In the genomic region with DNA sequence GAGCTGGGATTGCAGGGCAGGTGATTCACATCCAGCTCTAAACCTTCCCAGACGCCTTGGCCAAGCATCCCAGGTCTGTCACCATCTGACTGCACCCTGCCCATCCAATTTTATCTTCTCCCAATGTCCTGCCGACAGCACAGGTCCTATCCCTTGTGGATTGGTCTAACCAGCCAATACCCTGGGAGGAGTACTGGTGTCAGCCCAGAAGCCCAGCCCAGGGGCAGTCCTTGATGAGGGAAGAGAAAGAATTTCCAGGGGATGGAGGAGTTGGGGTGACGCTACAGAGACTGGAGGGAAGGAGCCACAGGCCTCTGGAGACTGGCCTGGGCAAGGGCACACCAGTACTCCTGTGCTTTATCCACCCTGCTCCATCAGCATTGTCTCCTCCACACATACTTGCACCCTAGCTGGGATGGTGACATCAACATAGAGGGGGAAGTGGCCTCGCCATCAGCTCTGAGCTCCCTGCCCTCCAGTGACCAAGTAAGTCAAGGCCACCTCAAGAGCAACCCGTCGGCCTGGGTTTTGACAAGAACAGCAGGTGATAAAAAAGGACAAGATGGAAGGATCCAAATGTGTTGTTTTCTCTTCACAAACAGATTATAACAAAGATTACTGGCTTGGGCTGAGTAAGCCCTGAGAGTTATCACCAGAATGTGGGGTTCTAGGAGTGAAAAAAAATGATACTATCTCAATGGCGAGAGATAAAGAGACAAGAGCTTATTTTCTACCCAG, we compare ENCODE assay signal across 1 cellular context.
TF ChIP-seq lines count a peak whose summit lies in the region.

No MANE protein-coding gene starts in this region.

TF ChIP-seq in GM23338, 12 proteins besides CTCF, POLR2A, EP300 and RAD21 (continued from another document):
- TF ChIP-seq, protein P1, sequence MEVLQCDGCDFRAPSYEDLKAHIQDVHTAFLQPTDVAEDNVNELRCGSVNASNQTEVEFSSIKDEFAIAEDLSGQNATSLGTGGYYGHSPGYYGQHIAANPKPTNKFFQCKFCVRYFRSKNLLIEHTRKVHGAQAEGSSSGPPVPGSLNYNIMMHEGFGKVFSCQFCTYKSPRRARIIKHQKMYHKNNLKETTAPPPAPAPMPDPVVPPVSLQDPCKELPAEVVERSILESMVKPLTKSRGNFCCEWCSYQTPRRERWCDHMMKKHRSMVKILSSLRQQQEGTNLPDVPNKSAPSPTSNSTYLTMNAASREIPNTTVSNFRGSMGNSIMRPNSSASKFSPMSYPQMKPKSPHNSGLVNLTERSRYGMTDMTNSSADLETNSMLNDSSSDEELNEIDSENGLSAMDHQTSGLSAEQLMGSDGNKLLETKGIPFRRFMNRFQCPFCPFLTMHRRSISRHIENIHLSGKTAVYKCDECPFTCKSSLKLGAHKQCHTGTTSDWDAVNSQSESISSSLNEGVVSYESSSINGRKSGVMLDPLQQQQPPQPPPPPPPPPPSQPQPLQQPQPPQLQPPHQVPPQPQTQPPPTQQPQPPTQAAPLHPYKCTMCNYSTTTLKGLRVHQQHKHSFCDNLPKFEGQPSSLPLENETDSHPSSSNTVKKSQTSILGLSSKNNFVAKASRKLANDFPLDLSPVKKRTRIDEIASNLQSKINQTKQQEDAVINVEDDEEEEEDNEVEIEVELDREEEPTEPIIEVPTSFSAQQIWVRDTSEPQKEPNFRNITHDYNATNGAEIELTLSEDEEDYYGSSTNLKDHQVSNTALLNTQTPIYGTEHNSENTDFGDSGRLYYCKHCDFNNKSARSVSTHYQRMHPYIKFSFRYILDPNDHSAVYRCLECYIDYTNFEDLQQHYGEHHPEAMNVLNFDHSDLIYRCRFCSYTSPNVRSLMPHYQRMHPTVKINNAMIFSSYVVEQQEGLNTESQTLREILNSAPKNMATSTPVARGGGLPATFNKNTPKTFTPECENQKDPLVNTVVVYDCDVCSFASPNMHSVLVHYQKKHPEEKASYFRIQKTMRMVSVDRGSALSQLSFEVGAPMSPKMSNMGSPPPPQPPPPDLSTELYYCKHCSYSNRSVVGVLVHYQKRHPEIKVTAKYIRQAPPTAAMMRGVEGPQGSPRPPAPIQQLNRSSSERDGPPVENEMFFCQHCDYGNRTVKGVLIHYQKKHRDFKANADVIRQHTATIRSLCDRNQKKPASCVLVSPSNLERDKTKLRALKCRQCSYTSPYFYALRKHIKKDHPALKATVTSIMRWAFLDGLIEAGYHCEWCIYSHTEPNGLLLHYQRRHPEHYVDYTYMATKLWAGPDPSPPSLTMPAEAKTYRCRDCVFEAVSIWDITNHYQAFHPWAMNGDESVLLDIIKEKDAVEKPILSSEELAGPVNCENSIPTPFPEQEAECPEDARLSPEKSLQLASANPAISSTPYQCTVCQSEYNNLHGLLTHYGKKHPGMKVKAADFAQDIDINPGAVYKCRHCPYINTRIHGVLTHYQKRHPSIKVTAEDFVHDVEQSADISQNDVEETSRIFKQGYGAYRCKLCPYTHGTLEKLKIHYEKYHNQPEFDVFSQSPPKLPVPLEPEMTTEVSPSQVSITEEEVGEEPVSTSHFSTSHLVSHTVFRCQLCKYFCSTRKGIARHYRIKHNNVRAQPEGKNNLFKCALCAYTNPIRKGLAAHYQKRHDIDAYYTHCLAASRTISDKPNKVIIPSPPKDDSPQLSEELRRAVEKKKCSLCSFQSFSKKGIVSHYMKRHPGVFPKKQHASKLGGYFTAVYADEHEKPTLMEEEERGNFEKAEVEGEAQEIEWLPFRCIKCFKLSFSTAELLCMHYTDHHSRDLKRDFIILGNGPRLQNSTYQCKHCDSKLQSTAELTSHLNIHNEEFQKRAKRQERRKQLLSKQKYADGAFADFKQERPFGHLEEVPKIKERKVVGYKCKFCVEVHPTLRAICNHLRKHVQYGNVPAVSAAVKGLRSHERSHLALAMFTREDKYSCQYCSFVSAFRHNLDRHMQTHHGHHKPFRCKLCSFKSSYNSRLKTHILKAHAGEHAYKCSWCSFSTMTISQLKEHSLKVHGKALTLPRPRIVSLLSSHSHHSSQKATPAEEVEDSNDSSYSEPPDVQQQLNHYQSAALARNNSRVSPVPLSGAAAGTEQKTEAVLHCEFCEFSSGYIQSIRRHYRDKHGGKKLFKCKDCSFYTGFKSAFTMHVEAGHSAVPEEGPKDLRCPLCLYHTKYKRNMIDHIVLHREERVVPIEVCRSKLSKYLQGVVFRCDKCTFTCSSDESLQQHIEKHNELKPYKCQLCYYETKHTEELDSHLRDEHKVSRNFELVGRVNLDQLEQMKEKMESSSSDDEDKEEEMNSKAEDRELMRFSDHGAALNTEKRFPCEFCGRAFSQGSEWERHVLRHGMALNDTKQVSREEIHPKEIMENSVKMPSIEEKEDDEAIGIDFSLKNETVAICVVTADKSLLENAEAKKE (CRISPR knock-in tag; IDR thresholded peaks at IDR 0.05): no peak
- TF ChIP-seq ZNF114 (CRISPR knock-in tag; IDR thresholded peaks at IDR 0.05) (no peak), JUNB (IDR thresholded peaks at IDR 0.05; ENCODE audit: unreplicated experiment) (no peak), REST (IDR thresholded peaks at IDR 0.05; ENCODE audit: unreplicated experiment) (no peak), EZH2phosphoT487 (IDR thresholded peaks at IDR 0.05; ENCODE audit: unreplicated experiment) (no peak), STAT1 (IDR thresholded peaks at IDR 0.05; ENCODE audit: unreplicated experiment) (no peak), EZH2 (IDR thresholded peaks at IDR 0.05; ENCODE audit: low read depth, unreplicated experiment) (no peak), CREB1 (CRISPR knock-in tag; IDR thresholded peaks at IDR 0.05; ENCODE audit: low read depth) (no peak), ZNF331 (CRISPR knock-in tag; IDR thresholded peaks at IDR 0.05; ENCODE audit: low read depth) (no peak), ETS1 (IDR thresholded peaks at IDR 0.05) (no peak)
